Comparison of ENCODE assay signal across 14 cellular contexts in the genomic region with DNA sequence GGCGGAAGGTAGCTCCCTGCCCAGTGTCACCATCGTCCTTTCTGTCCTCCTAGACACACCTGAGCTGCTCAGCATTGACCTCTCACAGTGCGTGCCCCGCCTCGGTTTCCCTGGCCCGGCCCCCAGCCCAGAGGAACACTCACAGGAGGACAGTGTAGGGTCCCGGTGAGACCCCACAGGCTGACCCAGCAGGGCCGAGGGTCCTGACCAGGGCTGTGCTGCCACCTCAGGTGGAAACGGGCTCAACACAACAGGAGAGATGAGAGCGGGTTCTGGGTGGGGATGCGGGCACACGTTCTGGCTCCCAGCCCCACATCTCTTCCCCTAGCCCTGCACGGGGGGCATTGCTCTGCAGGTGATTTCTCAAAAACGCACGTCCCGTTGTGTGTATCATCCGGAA.
"Had no signal": no experiment of that assay in that cellular context is flagged by ENCODE, and none has a peak within 500 bp of the region (broad histone marks: within the 10 kb centered on the region; RNA-seq: fewer than 3 reads in every experiment).

No MANE protein-coding gene starts in this region.

- H3K4me2 ChIP-seq: hepatocyte, neural progenitor cell had no signal

- H3K27ac ChIP-seq: foreskin keratinocyte, hepatocyte, neural progenitor cell, parathyroid adenoma, psoas muscle had no signal

- H3K4me3 ChIP-seq: hepatocyte, neural progenitor cell, psoas muscle had no signal

- H3K4me1 ChIP-seq: foreskin keratinocyte, neural progenitor cell, psoas muscle had no signal

- H3K36me3 ChIP-seq: neural progenitor cell had no signal

- H3K9me3 ChIP-seq: psoas muscle had no signal

- H2AFZ ChIP-seq: hepatocyte, neural progenitor cell, parathyroid adenoma had no signal

- ATAC-seq: foreskin keratinocyte, natural killer cell, psoas muscle had no signal

- H3K9ac ChIP-seq: neural progenitor cell, parathyroid adenoma had no signal

- DNase-seq: erythroblast; foreskin keratinocyte; mammary epithelial cell; natural killer cell; occipital lobe; retina; small intestine; stimulated activated CD4-positive, alpha-beta T cell treated with anti-CD3 and anti-CD28 coated beads, Interleukin-2, amount 100 ng/mL, for 48 hours; stimulated activated naive CD4-positive, alpha-beta T cell treated with Interleukin-2 at 50 U/mL for 16 hours; trophoblast cell had no signal

- H3K27me3 ChIP-seq: foreskin keratinocyte, hepatocyte, neural progenitor cell had no signal
